In genomic region chr5:61460471-61460870, GRCh38 we compare ENCODE assay signal across 28 cellular contexts.
"Had no signal": no experiment of that assay in that cellular context is flagged by ENCODE, and none has a peak within 500 bp of the region (broad histone marks: within the 10 kb centered on the region; RNA-seq: fewer than 3 reads in every experiment).

No MANE protein-coding gene starts in this region.

- H3K9ac ChIP-seq: neural progenitor cell, parathyroid adenoma had no signal

- H3K4me3 ChIP-seq: neural progenitor cell, ovary, psoas muscle, right lobe of liver, sigmoid colon, smooth muscle cell, spleen, suprapubic skin, testis, tibial nerve, upper lobe of left lung had no signal

- H3K4me1 ChIP-seq: testis had no signal

- H3K4me2 ChIP-seq: neural progenitor cell, smooth muscle cell had no signal

- FAIRE-seq: urothelium cell line had no signal

- DNase-seq: naive thymus-derived CD4-positive, alpha-beta T cell; natural killer cell; occipital lobe; ovary; posterior cingulate gyrus; psoas muscle; right cardiac atrium; right lobe of liver; sigmoid colon; spleen; stimulated activated CD4-positive, alpha-beta T cell treated with anti-CD3 and anti-CD28 coated beads, Interleukin-12 subunit alpha, Interleukin-12 subunit beta, amount 100 ng/mL, for 4 hours; stimulated activated CD4-positive, alpha-beta T cell treated with anti-CD3 and anti-CD28 coated beads, Interleukin-1b, Interleukin-23, amount 100 ng/mL, for 48 hours; stimulated activated CD4-positive, alpha-beta T cell treated with anti-CD3 and anti-CD28 coated beads, Interleukin-4, amount 100 ng/mL, for 1 hour; stimulated activated CD4-positive, alpha-beta T cell treated with anti-CD3 and anti-CD28 coated beads, Interleukin-4, amount 100 ng/mL, for 4 hours; stimulated activated CD8-positive, alpha-beta memory T cell treated with anti-CD3 and anti-CD28 coated beads, Interleukin-4, amount 100 ng/mL, for 48 hours; stimulated activated naive CD4-positive, alpha-beta T cell; stimulated activated naive CD8-positive, alpha-beta T cell treated with anti-CD3 and anti-CD28 coated beads, Interleukin-15, amount 100 ng/mL, for 72 hours; stimulated activated naive CD8-positive, alpha-beta T cell treated with anti-CD3 and anti-CD28 coated beads, Interleukin-15, Interleukin-2, amounts not matched to agents 100 U/mL and 50 U/mL, for 24 hours; substantia nigra; testis; trophoblast cell; upper lobe of left lung had no signal

- H3K36me3 ChIP-seq: neural progenitor cell, ovary, right lobe of liver, sigmoid colon, spleen, suprapubic skin, tibial nerve, upper lobe of left lung had no signal

- H3K27me3 ChIP-seq: neural progenitor cell, ovary, right lobe of liver, sigmoid colon, spleen, suprapubic skin, testis, tibial nerve, upper lobe of left lung had no signal

- H3K27ac ChIP-seq: neural progenitor cell, ovary, parathyroid adenoma, psoas muscle, right lobe of liver, sigmoid colon, spleen, suprapubic skin, testis, tibial nerve, upper lobe of left lung had no signal

- H3K9me3 ChIP-seq: ovary, psoas muscle, right lobe of liver, sigmoid colon, spleen, suprapubic skin, testis, tibial nerve, upper lobe of left lung had no signal
